ENCODE assay signal across 8 cellular contexts in the genomic region with DNA sequence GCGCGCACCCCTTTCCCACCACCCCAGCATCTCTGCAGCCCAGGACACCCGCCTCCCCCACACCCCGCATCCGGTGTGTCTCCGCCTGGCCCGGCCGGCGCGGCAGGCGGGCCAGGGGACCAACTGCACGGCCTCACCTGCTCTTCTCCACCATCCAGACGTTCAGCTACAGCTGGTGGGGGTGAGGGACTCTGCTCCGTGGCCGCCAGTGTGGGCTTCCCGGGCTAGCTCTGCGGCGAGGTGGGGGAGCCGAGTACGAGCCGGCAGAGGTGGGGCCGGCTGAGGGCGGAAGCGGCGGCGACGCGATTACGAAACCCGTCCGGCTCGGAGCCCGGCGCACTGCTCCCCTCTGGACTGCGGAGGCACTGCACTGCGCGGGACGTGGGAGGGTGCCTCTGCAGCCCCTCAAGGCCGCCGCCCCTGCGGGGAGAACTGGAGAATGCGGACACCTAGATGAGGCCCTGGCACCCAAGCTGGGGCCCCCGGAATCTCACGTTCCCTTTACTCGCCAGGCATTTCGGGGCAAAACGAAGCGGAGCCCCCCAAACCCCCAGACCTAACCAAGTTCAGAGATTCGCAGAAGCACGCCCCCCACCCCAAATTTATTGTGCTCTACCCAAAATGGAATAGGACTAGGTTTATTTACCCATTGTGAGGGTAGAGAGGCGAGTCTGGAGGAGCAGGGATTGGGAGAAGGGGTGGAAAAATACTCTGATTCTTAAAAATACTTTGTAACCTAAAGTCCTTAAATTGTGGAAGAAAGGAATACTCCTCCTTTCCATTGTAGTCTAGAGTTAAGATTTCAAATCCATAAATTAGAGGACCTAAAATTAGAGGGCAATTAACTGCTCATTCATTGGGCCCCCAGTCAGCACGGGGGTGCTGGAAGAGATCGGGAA. TPM values are rescaled to one million over a fixed set of nuclear protein-coding genes. Genes with fewer than 3 reads are reported as not detected.
A peak's percentile ranks its signal among the peaks of the same experiment; 100 is the strongest.
DNase-seq lines count a peak whose midpoint lies in the region; ATAC-seq and TF ChIP-seq lines count a peak whose summit lies in the region.

A gene with protein sequence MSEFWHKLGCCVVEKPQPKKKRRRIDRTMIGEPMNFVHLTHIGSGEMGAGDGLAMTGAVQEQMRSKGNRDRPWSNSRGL (minus strand): TSS at position 281 of the 899 bp plus-strand sequence. CDS start 3,892 bp downstream, outside the sequence.

- peak within 1 kb of the TSS; percentile 96 for H3K4me3 ChIP-seq in coronary artery

- peak within 1 kb of the TSS; percentile 89 to 98 for H3K27ac ChIP-seq in coronary artery

- ATAC-seq in GM19023 (IDR thresholded peaks at IDR 0.05; ENCODE audit: unreplicated experiment) (peak; percentile 86), HG03280 (IDR thresholded peaks at IDR 0.05; ENCODE audit: unreplicated experiment) (peak; percentile 87), left lobe of liver (peak; percentile 92)

- TF ChIP-seq CTCF in coronary artery (IDR thresholded peaks at IDR 0.05), result peak; percentile 66

- DNase-seq in AG20443 (ENCODE audit: low spot score), result peak; percentile 93
- peak; percentile 71 for DNase-seq in NCI-H510A treated with DMSO at 0.1 percent for 48 hours (lab: John Stamatoyannopoulos, UW)
- DNase-seq in activated CD4-positive, alpha-beta T cell treated with anti-CD3 and anti-CD28 coated beads for 4 hours, result peak; percentile 75 to 80
- peak; percentile 89 for DNase-seq in coronary artery (ENCODE audit: low spot score)
- peak; percentile 83 for DNase-seq in left lobe of liver (ENCODE audit: low spot score)
- DNase-seq in stimulated activated CD4-positive, alpha-beta T cell treated with anti-CD3 and anti-CD28 coated beads, Interleukin-2, amount 100 ng/mL, for 48 hours, result peak; percentile 72 to 76

RNA-seq across cellular contexts. Expression of the gene that starts here (rescaled TPM):
- 21.0 TPM for total RNA-seq in left lobe of liver

Comparison
In these comparisons a context has a peak if more than half of its experiments do, and no peak if none do; other contexts are left out.
1. Peak in every context shown above with its lines: DNase-seq, ATAC-seq, H3K4me3 ChIP-seq and H3K27ac ChIP-seq.